ENCODE assay signal across 8 cellular contexts in the genomic region with DNA sequence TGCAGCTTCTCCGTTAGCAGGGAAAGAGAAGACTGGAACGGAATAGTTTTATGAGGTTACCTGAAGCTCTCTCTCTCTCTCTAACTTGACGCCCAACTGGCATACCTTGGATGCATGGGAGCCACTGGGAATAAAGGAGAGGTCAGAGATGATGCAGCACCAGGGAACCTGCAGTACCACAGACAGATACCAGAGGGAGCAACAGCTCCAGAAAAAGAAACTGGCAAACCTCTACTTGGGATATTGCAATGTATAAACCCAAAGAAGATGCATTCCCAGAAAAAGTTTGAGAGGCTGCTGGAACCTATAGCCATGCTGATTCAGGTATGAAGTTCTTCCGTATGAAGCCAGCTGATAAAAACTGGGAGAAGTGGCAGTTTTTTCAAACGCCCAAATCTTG.
DNase-seq lines count a peak whose midpoint lies in the region; TF ChIP-seq lines count a peak whose summit lies in the region.
"Not testable (repeated sequence)": the region's sequence is repeated elsewhere in the genome, so short reads cannot be mapped to it uniquely, and the experiment has no call there.

No MANE protein-coding gene starts in this region.

- not testable (repeated sequence) for H3K27ac ChIP-seq in OCI-LY3 (ENCODE audit: low read length)

- H3K36me3 ChIP-seq in OCI-LY3 (replicated peaks; ENCODE audit: low read depth, low read length); adipocyte (ENCODE audit: control insufficient read depth, insufficient read depth, low read length, severe bottlenecking): not testable (repeated sequence)

- H3K27me3 Mint-ChIP-seq in HFFc6 (ENCODE audit: insufficient read depth); osteocyte (ENCODE audit: unreplicated experiment): not testable (repeated sequence)

- not testable (repeated sequence) for H3K4me3 Mint-ChIP-seq in HFFc6; osteocyte (ENCODE audit: unreplicated experiment)

- H3K4me3 ChIP-seq in AG09309 (ENCODE audit: control insufficient read depth, low read depth, low read length); OCI-LY3 (ENCODE audit: low read length); adipocyte (ENCODE audit: low read length); epithelial cell of esophagus (ENCODE audit: low read length): not testable (repeated sequence)

- not testable (repeated sequence) for H3K4me2 ChIP-seq in OCI-LY3 (ENCODE audit: low read length)

- not testable (repeated sequence) for H3K9me3 ChIP-seq in OCI-LY3 (ENCODE audit: insufficient read depth, low read length); adipocyte (ENCODE audit: control insufficient read depth, low read length)

- TF ChIP-seq CTCF in AG09309 (IDR thresholded peaks at IDR 0.05; ENCODE audit: control insufficient read depth, insufficient read depth, low read depth, low read length, missing control alignments) (peak; percentile 41), HFFc6 (IDR thresholded peaks at IDR 0.05) (peak; percentile 72), OCI-LY3 (IDR thresholded peaks at IDR 0.05; ENCODE audit: low read depth, low read length) (peak; percentile 22; the same call in 1 of the 2 replicates), epithelial cell of esophagus (IDR thresholded peaks at IDR 0.05; ENCODE audit: insufficient read depth, low read depth, low read length, missing control alignments) (peak; percentile 14), osteocyte (IDR thresholded peaks at IDR 0.05) (peak; percentile 11)

- H3K79me2 ChIP-seq in OCI-LY3 (ENCODE audit: low read length), result not testable (repeated sequence)

- H3K27ac Mint-ChIP-seq in HFFc6; osteocyte (ENCODE audit: unreplicated experiment): not testable (repeated sequence)

- H3K27me3 ChIP-seq in OCI-LY3 (ENCODE audit: low read depth, low read length); adipocyte (replicated peaks; ENCODE audit: control insufficient read depth, insufficient read depth, low read length): not testable (repeated sequence)

- H3K9me3 Mint-ChIP-seq in HFFc6, result not testable (repeated sequence)
- H3K9me3 Mint-ChIP-seq in osteocyte (ENCODE audit: unreplicated experiment), result peaks cover 24% of the 10 kb centered on the region

- H3K4me1 ChIP-seq in OCI-LY3 (ENCODE audit: low read length); adipocyte (ENCODE audit: control insufficient read depth, insufficient read depth, low read length): not testable (repeated sequence)

- not testable (repeated sequence) for DNase-seq in AG09309 (ENCODE audit: low read depth); epithelial cell of esophagus (ENCODE audit: low read depth); osteocyte (ENCODE audit: extremely low spot score, unreplicated experiment)
- peak; percentile 12 for DNase-seq in ELF-1 (ENCODE audit: low read depth, low spot score)
- DNase-seq in HFFc6, result peak; percentile 3
- peak; percentile 0 for DNase-seq in adipocyte (ENCODE audit: low read depth)
- peak; percentile 0 for DNase-seq in iris pigment epithelial cell (ENCODE audit: low read depth)

- H4K20me1 ChIP-seq in OCI-LY3 (ENCODE audit: insufficient read depth, low read length), result not testable (repeated sequence)

- H3K9ac ChIP-seq in OCI-LY3 (ENCODE audit: low read length); adipocyte (ENCODE audit: low read length): not testable (repeated sequence)

- H2AFZ ChIP-seq in OCI-LY3 (ENCODE audit: low read depth, low read length), result not testable (repeated sequence)

- not testable (repeated sequence) for H3K36me3 Mint-ChIP-seq in HFFc6 (ENCODE audit: low read depth); osteocyte (ENCODE audit: unreplicated experiment)

- H3K4me1 Mint-ChIP-seq in HFFc6 (ENCODE audit: low read depth); osteocyte (ENCODE audit: unreplicated experiment): not testable (repeated sequence)

Comparison
In these comparisons a context has a peak if more than half of its experiments do, and no peak if none do; other contexts are left out.
1. CTCF ChIP-seq: peak in every context shown above with its lines; median percentile 72 in HFFc6; 41 in AG09309; 22 in OCI-LY3; 14 in epithelial cell of esophagus; 11 in osteocyte.